1 cellular context compared by ENCODE assay signal in genomic region chr19:48717059-48717395, GRCh38.
TF ChIP-seq lines count a peak whose summit lies in the region.

No MANE protein-coding gene starts in this region.

TF ChIP-seq in H1, 55 proteins besides CTCF, POLR2A, EP300 and RAD21:
- TF ChIP-seq FOSL1 (IDR thresholded peaks at IDR 0.05; ENCODE audit: insufficient read depth, low read depth, low read length) (no peak), NANOG (IDR thresholded peaks at IDR 0.05; ENCODE audit: insufficient read depth, low read depth, low read length, poor library complexity, severe bottlenecking) (no peak), HDAC2 (IDR thresholded peaks at IDR 0.05; ENCODE audit: borderline replicate concordance in 1 of 2, low read depth in 2 of 2, low read length in 2 of 2) (no peak), RXRA (IDR thresholded peaks at IDR 0.05; ENCODE audit: insufficient read depth, low read depth, low read length) (no peak), BRCA1 (IDR thresholded peaks at IDR 0.05; ENCODE audit: low read depth, low read length) (no peak), SIX5 (IDR thresholded peaks at IDR 0.05; ENCODE audit: low read depth, low read length) (no peak), SP4 (IDR thresholded peaks at IDR 0.05; ENCODE audit: low read length) (no peak)
TF ChIP-seq in H1: peak in this region for 0.
